ENCODE assay signal across 8 cellular contexts in the genomic region with DNA sequence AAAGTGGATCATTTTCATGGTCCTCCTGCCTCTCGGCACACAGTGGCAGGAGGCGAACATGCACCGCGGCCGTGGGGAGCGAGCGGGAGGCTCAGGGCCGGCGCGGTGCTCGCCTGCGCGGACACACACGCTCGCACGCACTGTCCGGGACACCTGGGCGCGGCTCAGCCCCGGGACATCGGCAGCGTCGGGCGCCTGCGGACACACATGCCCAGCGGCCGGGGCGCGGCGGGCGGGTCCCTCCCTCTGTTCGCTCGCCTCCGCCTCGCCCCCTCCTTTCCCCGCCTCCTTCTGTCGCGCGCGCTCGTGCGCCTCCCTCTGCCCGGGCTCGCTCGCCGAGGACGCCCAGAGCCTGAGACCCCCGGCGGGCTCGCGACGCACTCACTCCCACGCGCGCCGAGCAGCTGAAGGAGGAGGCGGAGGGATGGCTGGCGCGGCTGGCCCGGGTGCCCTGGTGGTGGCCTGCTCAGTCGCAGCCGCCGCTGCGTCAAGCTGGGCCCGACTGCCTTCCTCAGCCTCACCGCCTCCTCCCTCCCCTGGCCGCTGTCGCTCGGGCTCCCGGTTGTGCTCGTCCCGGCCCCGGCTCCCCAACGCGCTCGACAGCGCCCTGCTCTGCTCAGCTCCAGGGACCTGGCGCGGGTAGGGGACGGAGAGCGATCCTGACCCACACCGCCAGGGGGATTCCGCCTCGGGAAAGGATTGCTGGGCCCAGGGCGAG. TPM values are rescaled to one million over a fixed set of nuclear protein-coding genes. Genes with fewer than 3 reads are reported as not detected.
A peak's percentile ranks its signal among the peaks of the same experiment; 100 is the strongest.
DNase-seq lines count a peak whose midpoint lies in the region; ATAC-seq and TF ChIP-seq lines count a peak whose summit lies in the region.

A gene (minus strand): TSS at position 230 of the 718 bp plus-strand sequence. CDS start 170 bp downstream, at position 60.

- TF ChIP-seq CTCF in osteocyte (IDR thresholded peaks at IDR 0.05) = peak; percentile 64

- H3K4me3 Mint-ChIP-seq in osteocyte (ENCODE audit: unreplicated experiment) = peak within 1 kb of the TSS; percentile 67

- peak; percentile 44 to 64 for DNase-seq in NCI-H187 (lab: John Stamatoyannopoulos, UW)
- no peak for DNase-seq in NCI-H187 treated with DMSO at 0.1 percent for 48 hours (lab: John Stamatoyannopoulos, UW)
- peak; percentile 87 for DNase-seq in NCI-H510A treated with DMSO at 0.1 percent for 48 hours (lab: John Stamatoyannopoulos, UW)
- peak; percentile 60 for DNase-seq in amniotic stem cell (lab: John Stamatoyannopoulos, UW)
- DNase-seq in left cardiac atrium = peak; percentile 89
- peak; percentile 88 for DNase-seq in osteocyte (ENCODE audit: extremely low spot score, unreplicated experiment)
- no peak for DNase-seq in OCI-M1 (lab: John Stamatoyannopoulos, UW)

- no peaks in the 10 kb centered on the region for H3K9me3 Mint-ChIP-seq in osteocyte (ENCODE audit: unreplicated experiment)

- no peak within 1 kb of the TSS for H3K27ac Mint-ChIP-seq in osteocyte (ENCODE audit: unreplicated experiment)

- H3K4me1 Mint-ChIP-seq in osteocyte (ENCODE audit: unreplicated experiment) = peaks cover 10% of the 10 kb centered on the region

- intact Hi-C loops in left cardiac atrium (cut with DNase I) = loop anchor here (1.0 to 10.0 kb wide), 2 partner anchors 204 to 319 kb away; no protein-coding TSS in a partner anchor

- no peaks in the 10 kb centered on the region for H3K36me3 Mint-ChIP-seq in osteocyte (ENCODE audit: unreplicated experiment)

- H3K27me3 Mint-ChIP-seq in osteocyte (ENCODE audit: unreplicated experiment) = peaks cover 29% of the 10 kb centered on the region

- ATAC-seq in HG03064 (IDR thresholded peaks at IDR 0.05; ENCODE audit: low read depth, unreplicated experiment) (peak; percentile 39), left cardiac atrium (peak; percentile 96 to 97)

RNA-seq across cellular contexts. Expression of the gene that starts here (rescaled TPM):
- total RNA-seq in left cardiac atrium = 10 to 100 TPM; 40.0 to 63.6 TPM
- total RNA-seq in osteocyte = 0.29 and 0.35 TPM in 2 replicates

Comparison
In these comparisons a context has a peak if more than half of its experiments do, and no peak if none do; other contexts are left out.
1. RNA of the gene that starts here (total RNA-seq): 40.0 to 63.6 TPM in left cardiac atrium; 0.29 to 0.35 TPM in osteocyte; every median in the first group is over 10 times any median in the second.
2. DNase-seq: peak in NCI-H187 (2 of 2), NCI-H510A treated with DMSO at 0.1 percent for 48 hours (single experiment), amniotic stem cell (single experiment) and left cardiac atrium (single experiment); none in NCI-H187 treated with DMSO at 0.1 percent for 48 hours (single experiment) and OCI-M1 (single experiment).
3. Peak in DNase-seq in osteocyte; RNA of the gene not detected or under 1 TPM.